ENCODE assay signal across 10 cellular contexts in the genomic region with DNA sequence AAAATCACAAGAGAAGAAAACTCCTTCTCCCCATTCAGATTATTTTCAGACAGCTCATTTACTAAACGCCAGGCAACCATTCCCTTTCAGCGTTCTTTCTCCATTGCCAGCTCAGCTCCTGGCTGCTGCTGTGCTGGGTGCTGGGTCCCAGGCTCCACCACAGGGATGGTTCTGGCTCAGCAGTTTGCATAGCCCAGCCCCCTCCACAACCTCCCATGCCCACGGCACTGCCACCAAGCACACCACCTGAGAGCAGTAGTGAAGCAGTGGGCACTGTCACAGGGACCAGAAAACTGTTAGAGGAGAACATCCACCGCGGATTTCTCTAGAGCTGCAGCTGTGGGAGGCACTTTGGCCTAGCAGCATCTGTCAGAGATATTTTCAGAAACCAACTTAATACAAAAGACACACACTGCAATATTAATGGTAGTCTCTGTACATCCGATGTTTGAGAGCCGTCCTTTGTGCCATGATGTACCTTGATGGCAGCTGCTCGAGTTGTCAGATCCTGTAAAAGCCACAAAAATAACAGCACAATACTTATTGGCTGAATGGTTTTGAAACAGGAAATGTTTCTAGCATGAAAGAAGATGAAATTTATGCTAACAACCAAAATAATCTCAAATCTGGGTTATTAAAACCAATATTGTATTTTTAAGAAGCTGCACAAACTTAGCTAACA.
DNase-seq lines count a peak whose midpoint lies in the region; ATAC-seq, FAIRE-seq and TF ChIP-seq lines count a peak whose summit lies in the region.
"Had no signal": no experiment of that assay in that cellular context is flagged by ENCODE, and none has a peak within 500 bp of the region (broad histone marks: within the 10 kb centered on the region; RNA-seq: fewer than 3 reads in every experiment).

No MANE protein-coding gene starts in this region.

- intact Hi-C loops in activated CD4-positive, alpha-beta memory T cell treated with anti-CD3 and anti-CD28 coated beads for 36 hours (cut with micrococcal nuclease) = no loop called here
- intact Hi-C loops in HepG2 (cut with micrococcal nuclease; ENCODE audit: unreplicated experiment) = no loop called here

- no peak for TF ChIP-seq RAD21 in HepG2 (CRISPR knock-in tag; IDR thresholded peaks at IDR 0.05)

- no TSS peak for BruUV-seq in HepG2 (replicated peaks; lab: Mats Ljungman, UMichigan)

- CTCF ChIA-PET in activated CD4-positive, alpha-beta memory T cell treated with anti-CD3 and anti-CD28 coated beads for 36 hours (lab: Charles Lee) = no interaction called here
- CTCF ChIA-PET in activated CD4-positive, alpha-beta memory T cell treated with anti-CD3 and anti-CD28 coated beads, Interleukin-2, amount 10 ng/mL, durations not matched to agents 7 days and 5 days (lab: Charles Lee) = interaction anchor here (1.1 kb wide), 1 partner anchor 45 kb away, joined by 5 read pairs; no protein-coding TSS in a partner anchor
- CTCF ChIA-PET in HepG2 (lab: Yijun Ruan, JAX; ENCODE audit: low intra/inter-chr PET ratio, low total read pairs) = no interaction called here

- no peak for TF ChIP-seq POLR2A in HepG2 (IDR thresholded peaks at IDR 0.05; ENCODE audit: insufficient read depth in 1 of 2, low read depth in 2 of 2, low read length in 2 of 2)

- H2AFZ ChIP-seq in HepG2 (ENCODE audit: low read length) = no peak overlapping the region

- no peaks in the 10 kb centered on the region for H3K27me3 ChIP-seq in HepG2 (ENCODE audit: control insufficient read depth in 1 of 2, insufficient read depth in 2 of 2, low read length in 2 of 2)

- peaks cover 59% of the 10 kb centered on the region for H3K4me1 Mint-ChIP-seq in activated CD4-positive, alpha-beta memory T cell treated with anti-CD3 and anti-CD28 coated beads for 36 hours (ENCODE audit: low read depth)
- peaks cover 39% of the 10 kb centered on the region for H3K4me1 Mint-ChIP-seq in activated CD4-positive, alpha-beta memory T cell treated with anti-CD3 and anti-CD28 coated beads, Interleukin-2, amount 10 ng/mL, durations not matched to agents 7 days and 5 days
- peaks cover 54% of the 10 kb centered on the region for H3K4me1 Mint-ChIP-seq in T-helper 17 cell

- in situ Hi-C loops in HepG2 (cut with HindIII; ENCODE audit: extremely low pct_ligation_motif_present, low pct_unique_long_range_greater_than_20kb) = no loop called here

- H3K4me1 ChIP-seq in HepG2 (ENCODE audit: insufficient read depth, low read length) = no peaks in the 10 kb centered on the region

- POLR2A ChIA-PET in activated CD4-positive, alpha-beta memory T cell treated with anti-CD3 and anti-CD28 coated beads for 36 hours (lab: Charles Lee) = interaction anchor here (0.6 kb wide), 1 partner anchor 32 kb away, joined by 4 read pairs; no protein-coding TSS in a partner anchor
- POLR2A ChIA-PET in activated CD4-positive, alpha-beta memory T cell treated with anti-CD3 and anti-CD28 coated beads, Interleukin-2, amount 10 ng/mL, durations not matched to agents 7 days and 5 days (lab: Charles Lee) = interaction anchor here (1.2 to 1.6 kb wide), 2 partner anchors 45 to 136 kb away, joined by 3 to 5 read pairs; no protein-coding TSS in a partner anchor
- POLR2A ChIA-PET in HepG2 (lab: Yijun Ruan, JAX) = no interaction called here

- H3K27ac ChIP-seq in HepG2 (ENCODE audit: extremely low read length, insufficient read depth, low read length) = no peak overlapping the region

- H3K36me3 Mint-ChIP-seq in activated CD4-positive, alpha-beta memory T cell treated with anti-CD3 and anti-CD28 coated beads for 36 hours = peaks cover 2% of the 10 kb centered on the region
- H3K36me3 Mint-ChIP-seq in activated CD4-positive, alpha-beta memory T cell treated with anti-CD3 and anti-CD28 coated beads, Interleukin-2, amount 10 ng/mL, durations not matched to agents 7 days and 5 days (ENCODE audit: low read depth) = no peaks in the 10 kb centered on the region
- peaks cover 2% of the 10 kb centered on the region for H3K36me3 Mint-ChIP-seq in T-helper 17 cell (ENCODE audit: low read depth)

- H4K20me1 ChIP-seq in HepG2 (ENCODE audit: insufficient read depth, low read length) = no peaks in the 10 kb centered on the region

- no peaks in the 10 kb centered on the region for H3K79me2 ChIP-seq in HepG2 (ENCODE audit: insufficient read depth, low read length)

- no peak for TF ChIP-seq EP300 in HepG2 (IDR thresholded peaks at IDR 0.05; ENCODE audit: low read depth in 2 of 2, low read length in 2 of 2)
- no peak for TF ChIP-seq EP300 in HepG2 (CRISPR knock-in tag; IDR thresholded peaks at IDR 0.05; ENCODE audit: borderline replicate concordance)

- H3K4me3 Mint-ChIP-seq in activated CD4-positive, alpha-beta memory T cell treated with anti-CD3 and anti-CD28 coated beads for 36 hours = no peak overlapping the region
- H3K4me3 Mint-ChIP-seq in activated CD4-positive, alpha-beta memory T cell treated with anti-CD3 and anti-CD28 coated beads, Interleukin-2, amount 10 ng/mL, durations not matched to agents 7 days and 5 days = no peak overlapping the region
- H3K4me3 Mint-ChIP-seq in T-helper 17 cell = peak overlapping the region; percentile 55

- FAIRE-seq in HepG2 (lab: Jason Lieb, UNC) = no peak
- FAIRE-seq: GM18507 had no signal

- no peak for TF ChIP-seq CTCF in HepG2 (CRISPR knock-in tag; IDR thresholded peaks at IDR 0.05)

- H3K27ac Mint-ChIP-seq in activated CD4-positive, alpha-beta memory T cell treated with anti-CD3 and anti-CD28 coated beads for 36 hours = no peak overlapping the region
- H3K27ac Mint-ChIP-seq in activated CD4-positive, alpha-beta memory T cell treated with anti-CD3 and anti-CD28 coated beads, Interleukin-2, amount 10 ng/mL, durations not matched to agents 7 days and 5 days = no peak overlapping the region
- H3K27ac Mint-ChIP-seq in T-helper 17 cell = peak overlapping the region; percentile 91

- H3K4me2 ChIP-seq in HepG2 (ENCODE audit: low read depth, low read length) = no peak overlapping the region

- H3K36me3 ChIP-seq in HepG2 (replicated peaks in 1 of 2; ENCODE audit: control insufficient read depth in 1 of 2, insufficient read depth in 2 of 2, low read length in 2 of 2) = no peaks in the 10 kb centered on the region

- H3K9ac ChIP-seq in HepG2 (ENCODE audit: insufficient read depth, low read depth, low read length) = no peak overlapping the region

- DNase-seq in activated CD4-positive, alpha-beta memory T cell treated with anti-CD3 and anti-CD28 coated beads for 36 hours = peak; percentile 24
- no peak for DNase-seq in activated CD4-positive, alpha-beta memory T cell treated with anti-CD3 and anti-CD28 coated beads, Interleukin-2, amount 10 ng/mL, durations not matched to agents 7 days and 5 days
- DNase-seq in T-helper 17 cell = no peak
- peak; percentile 36 for DNase-seq in kidney tubule cell (ENCODE audit: low spot score)
- peak; percentile 50 for DNase-seq in superior temporal gyrus (ENCODE audit: extremely low spot score)
- no peak for DNase-seq in ureter (ENCODE audit: low spot score)
- DNase-seq in DMS114 treated with DMSO at 0.1 percent for 48 hours (lab: John Stamatoyannopoulos, UW; ENCODE audit: unreplicated experiment) = no peak
- DNase-seq in HepG2 (ENCODE audit: low spot score) = no peak
- DNase-seq: NCI-H1048 had no signal

- no peaks in the 10 kb centered on the region for H3K9me3 Mint-ChIP-seq in activated CD4-positive, alpha-beta memory T cell treated with anti-CD3 and anti-CD28 coated beads for 36 hours
- peaks cover 6% of the 10 kb centered on the region for H3K9me3 Mint-ChIP-seq in activated CD4-positive, alpha-beta memory T cell treated with anti-CD3 and anti-CD28 coated beads, Interleukin-2, amount 10 ng/mL, durations not matched to agents 7 days and 5 days

- WGBS in HepG2 (ENCODE audit: low lambda C conversion rate) = 45% methylated on average over 8 of the region's 8 CpGs

- no peaks in the 10 kb centered on the region for H3K27me3 Mint-ChIP-seq in activated CD4-positive, alpha-beta memory T cell treated with anti-CD3 and anti-CD28 coated beads for 36 hours
- H3K27me3 Mint-ChIP-seq in activated CD4-positive, alpha-beta memory T cell treated with anti-CD3 and anti-CD28 coated beads, Interleukin-2, amount 10 ng/mL, durations not matched to agents 7 days and 5 days = no peaks in the 10 kb centered on the region
- no peaks in the 10 kb centered on the region for H3K27me3 Mint-ChIP-seq in T-helper 17 cell

- H3K9me3 ChIP-seq in T-helper 17 cell (ENCODE audit: control insufficient read depth, low read length, poor library complexity, severe bottlenecking) = no peaks in the 10 kb centered on the region
- no peaks in the 10 kb centered on the region for H3K9me3 ChIP-seq in HepG2 (ENCODE audit: low read length)

- no peak overlapping the region for H3K4me3 ChIP-seq in HepG2 (replicated peaks in 1 of 3; ENCODE audit: insufficient read depth in 1 of 3, low read depth in 2 of 3, low read length in 3 of 3)

- ATAC-seq in T-helper 17 cell = peak; percentile 89
- ATAC-seq in HepG2 = no peak; the same call in 2 of the 3 replicates

TF ChIP-seq in HepG2, 621 proteins besides CTCF, POLR2A, EP300 and RAD21 (continues in another document):
- TF ChIP-seq ZNF562 (CRISPR knock-in tag; IDR thresholded peaks at IDR 0.05; ENCODE audit: borderline replicate concordance) (no peak), ZNF3 (CRISPR knock-in tag; IDR thresholded peaks at IDR 0.05) (no peak), RARG (CRISPR knock-in tag; IDR thresholded peaks at IDR 0.05; ENCODE audit: low read depth) (no peak)
- TF ChIP-seq, protein P1, sequence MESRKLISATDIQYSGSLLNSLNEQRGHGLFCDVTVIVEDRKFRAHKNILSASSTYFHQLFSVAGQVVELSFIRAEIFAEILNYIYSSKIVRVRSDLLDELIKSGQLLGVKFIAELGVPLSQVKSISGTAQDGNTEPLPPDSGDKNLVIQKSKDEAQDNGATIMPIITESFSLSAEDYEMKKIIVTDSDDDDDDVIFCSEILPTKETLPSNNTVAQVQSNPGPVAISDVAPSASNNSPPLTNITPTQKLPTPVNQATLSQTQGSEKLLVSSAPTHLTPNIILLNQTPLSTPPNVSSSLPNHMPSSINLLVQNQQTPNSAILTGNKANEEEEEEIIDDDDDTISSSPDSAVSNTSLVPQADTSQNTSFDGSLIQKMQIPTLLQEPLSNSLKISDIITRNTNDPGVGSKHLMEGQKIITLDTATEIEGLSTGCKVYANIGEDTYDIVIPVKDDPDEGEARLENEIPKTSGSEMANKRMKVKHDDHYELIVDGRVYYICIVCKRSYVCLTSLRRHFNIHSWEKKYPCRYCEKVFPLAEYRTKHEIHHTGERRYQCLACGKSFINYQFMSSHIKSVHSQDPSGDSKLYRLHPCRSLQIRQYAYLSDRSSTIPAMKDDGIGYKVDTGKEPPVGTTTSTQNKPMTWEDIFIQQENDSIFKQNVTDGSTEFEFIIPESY (CRISPR knock-in tag; IDR thresholded peaks at IDR 0.05) = no peak

Comparison
In these comparisons a context has a peak if more than half of its experiments do, and no peak if none do; other contexts are left out.
1. DNase-seq: peak in activated CD4-positive, alpha-beta memory T cell treated with anti-CD3 and anti-CD28 coated beads for 36 hours (single experiment), kidney tubule cell (single experiment) and superior temporal gyrus (single experiment); none in activated CD4-positive, alpha-beta memory T cell treated with anti-CD3 and anti-CD28 coated beads, Interleukin-2, amount 10 ng/mL, durations not matched to agents 7 days and 5 days (single experiment), T-helper 17 cell (0 of 3), ureter (single experiment), DMS114 treated with DMSO at 0.1 percent for 48 hours (single experiment) and HepG2 (single experiment).